Comparison of ENCODE assay signal across 20 cellular contexts in genomic region chr2:235739704-235740415, GRCh38.
DNase-seq lines count a peak whose midpoint lies in the region; ATAC-seq and TF ChIP-seq lines count a peak whose summit lies in the region.
"Had no signal": no experiment of that assay in that cellular context is flagged by ENCODE, and none has a peak within 500 bp of the region (broad histone marks: within the 10 kb centered on the region; RNA-seq: fewer than 3 reads in every experiment).

No MANE protein-coding gene starts in this region.

- H2BK12ac ChIP-seq in neuronal stem cell (ENCODE audit: low read length), result no peak overlapping the region

- no CpG with 5 or more reads among the region's 29 CpGs for WGBS in neuronal stem cell (ENCODE audit: extremely low coverage in 2 of 2, insufficient read length in 2 of 2, insufficient replicate concordance in 1 of 2), 2 donors

- no peak overlapping the region for H3K14ac ChIP-seq in neuronal stem cell (ENCODE audit: low read length)

- H3K9me3 Mint-ChIP-seq in glutamatergic neuron (ENCODE audit: unreplicated experiment) (peaks cover 15% of the 10 kb centered on the region), T-cell (no peaks in the 10 kb centered on the region)
- H3K9me3 Mint-ChIP-seq: CD4-positive, alpha-beta T cell had no signal

- H2BK5ac ChIP-seq in neuronal stem cell (ENCODE audit: low read length), result peak overlapping the region; percentile 29

- H3K18ac ChIP-seq in neuronal stem cell (ENCODE audit: low read length), result peak overlapping the region; percentile 51

- H3K4me3 ChIP-seq in BLaER1, result no peak overlapping the region
- no peak overlapping the region for H3K4me3 ChIP-seq in neuronal stem cell (ENCODE audit: low read length in 2 of 2)

- POLR2A ChIA-PET in RWPE1 (lab: Yijun Ruan, JAX; ENCODE audit: low non-redundant PET) (no interaction called here), T-cell (lab: Charles Lee) (no interaction called here)

- no peak for TF ChIP-seq CTCF in RWPE1 (conservative IDR thresholded peaks at IDR 0.05; ENCODE audit: low read depth)
- TF ChIP-seq CTCF in glutamatergic neuron (IDR thresholded peaks at IDR 0.05; ENCODE audit: partially characterized antibody, unreplicated experiment), result no peak

- peaks cover 59% of the 10 kb centered on the region for H4K20me1 ChIP-seq in BLaER1

- H4K8ac ChIP-seq in neuronal stem cell (ENCODE audit: low read depth, low read length), result no peak overlapping the region

- H3K27ac ChIP-seq in BLaER1 (peak overlapping the region; percentile 44; the same call in 1 of the 2 replicates), RWPE1 (peak overlapping the region; percentile 28), neuronal stem cell (replicated peaks; ENCODE audit: low read length) (no peak overlapping the region)

- H3K4me3 Mint-ChIP-seq in glutamatergic neuron (ENCODE audit: unreplicated experiment) (peak overlapping the region; percentile 43), T-cell (no peak overlapping the region)
- H3K4me3 Mint-ChIP-seq: B cell; CD4-positive, alpha-beta T cell had no signal

- H3K4me2 ChIP-seq in BLaER1 (peak overlapping the region; percentile 59), neuronal stem cell (ENCODE audit: insufficient read depth, low read length, poor library complexity, severe bottlenecking) (no peak overlapping the region)
- H3K4me2 ChIP-seq: SK-N-SH had no signal

- H2BK120ac ChIP-seq in neuronal stem cell (ENCODE audit: low read depth, low read length), result no peak overlapping the region

- CTCF ChIA-PET in RWPE1 (lab: Yijun Ruan, JAX) (no interaction called here), T-cell (lab: Charles Lee) (no interaction called here)

- no peak overlapping the region for H3K4ac ChIP-seq in neuronal stem cell (ENCODE audit: low read length)

- peaks cover 40% of the 10 kb centered on the region for H3K4me1 ChIP-seq in BLaER1
- H3K4me1 ChIP-seq in neuronal stem cell (ENCODE audit: control insufficient read depth in 2 of 2, insufficient read depth in 1 of 2, low read depth in 1 of 2, low read length in 2 of 2), result peaks cover 0 to 3% of the 10 kb centered on the region in 2 donors
- H3K4me1 ChIP-seq: Caco-2 had no signal

- no peak for DNase-seq in RWPE1 (ENCODE audit: low spot score)
- DNase-seq in glutamatergic neuron, result no peak
- no peak for DNase-seq in neuronal stem cell (ENCODE audit: low spot score)
- no peak for DNase-seq in NCI-H345 (lab: John Stamatoyannopoulos, UW)
- no peak for DNase-seq in T-cell
- no peak for DNase-seq in NCI-H187 treated with DMSO at 0.1 percent for 48 hours (lab: John Stamatoyannopoulos, UW)
- DNase-seq: 8988T; Caco-2; CD4-positive, alpha-beta T cell; GF-D8; GOT3; KG1; MV-4-11; NCI-H1417 treated with DMSO at 0.1 percent for 48 hours; NCI-H2171; NK-92 treated with Interleukin-12 subunit alpha and Interleukin-12 subunit beta, amount 100 ng/mL, for 24 hours; SK-N-SH had no signal

- H3K36me3 Mint-ChIP-seq in glutamatergic neuron (ENCODE audit: unreplicated experiment), result peaks cover 5% of the 10 kb centered on the region
- no peaks in the 10 kb centered on the region for H3K36me3 Mint-ChIP-seq in T-cell

- no peak overlapping the region for H2AFZ ChIP-seq in neuronal stem cell (ENCODE audit: low read length)

- no peaks in the 10 kb centered on the region for H3K27me3 ChIP-seq in BLaER1
- no peaks in the 10 kb centered on the region for H3K27me3 ChIP-seq in neuronal stem cell (ENCODE audit: control insufficient read depth in 3 of 3, insufficient read depth in 3 of 3, low read depth in 1 of 3, low read length in 3 of 3)

- peak overlapping the region; percentile 66 for H2AK5ac ChIP-seq in neuronal stem cell (ENCODE audit: low read depth, low read length)

- H3K9ac ChIP-seq in BLaER1 (peak overlapping the region; percentile 65; the same call in 1 of the 2 replicates), neuronal stem cell (ENCODE audit: low read depth, low read length, poor library complexity) (no peak overlapping the region)
- H3K9ac ChIP-seq: SK-N-SH had no signal

- H3K36me3 ChIP-seq in BLaER1, result peaks cover 66% of the 10 kb centered on the region
- H3K36me3 ChIP-seq in neuronal stem cell (replicated peaks in 1 of 2; ENCODE audit: control insufficient read depth in 2 of 2, insufficient read depth in 2 of 2, low read length in 2 of 2), result peaks cover 7 to 51% of the 10 kb centered on the region in 2 donors

- H3K79me1 ChIP-seq in neuronal stem cell (ENCODE audit: low read depth, low read length), result no peaks in the 10 kb centered on the region

- H3K27me3 Mint-ChIP-seq in glutamatergic neuron (ENCODE audit: unreplicated experiment), result peaks cover 2% of the 10 kb centered on the region
- peaks cover 1 to 9% of the 10 kb centered on the region in 2 donors for H3K27me3 Mint-ChIP-seq in T-cell

- H3K23ac ChIP-seq in neuronal stem cell (ENCODE audit: low read depth, low read length, poor library complexity), result no peak overlapping the region

- ATAC-seq in HG03175 (IDR thresholded peaks at IDR 0.05; ENCODE audit: unreplicated experiment) (no peak), T-cell (replicated peaks in 1 of 4) (no peak)

- no peak overlapping the region for H4K91ac ChIP-seq in neuronal stem cell (ENCODE audit: low read depth, low read length, poor library complexity)

- peaks cover 27% of the 10 kb centered on the region for H3K4me1 Mint-ChIP-seq in glutamatergic neuron (ENCODE audit: low read depth, unreplicated experiment)
- H3K4me1 Mint-ChIP-seq in T-cell, result no peaks in the 10 kb centered on the region
- H3K4me1 Mint-ChIP-seq: B cell had no signal

- H3K9me3 ChIP-seq in BLaER1 (no peaks in the 10 kb centered on the region), neuronal stem cell (replicated peaks in 1 of 2; ENCODE audit: control insufficient read depth in 2 of 2, insufficient read depth in 1 of 2, low read depth in 1 of 2, low read length in 2 of 2) (no peaks in the 10 kb centered on the region)
- H3K9me3 ChIP-seq: Caco-2, SK-N-SH had no signal

- peak overlapping the region; percentile 78 for H3K27ac Mint-ChIP-seq in glutamatergic neuron (ENCODE audit: unreplicated experiment)
- no peak overlapping the region for H3K27ac Mint-ChIP-seq in T-cell
- H3K27ac Mint-ChIP-seq: B cell; CD4-positive, alpha-beta T cell had no signal

- no peak overlapping the region for H2BK15ac ChIP-seq in neuronal stem cell (ENCODE audit: low read length)
